Comparison of ENCODE assay signal across 11 cellular contexts in genomic region chr11:77654770-77655434, GRCh38.
"Had no signal": no experiment of that assay in that cellular context is flagged by ENCODE, and none has a peak within 500 bp of the region (broad histone marks: within the 10 kb centered on the region; RNA-seq: fewer than 3 reads in every experiment).

No MANE protein-coding gene starts in this region.

- H3K4me3 Mint-ChIP-seq: activated naive CD4-positive, alpha-beta T cell treated with anti-CD3 and anti-CD28 coated beads for 36 hours; activated naive CD8-positive, alpha-beta T cell treated with anti-CD3 and anti-CD28 coated beads, Interleukin-2, amount 50 U/mL, for 24 hours; nephron; stimulated activated naive CD8-positive, alpha-beta T cell treated with anti-CD3 and anti-CD28 coated beads, Interleukin-15, Interleukin-2, amounts not matched to agents 100 ng/mL and 50 ng/mL, for 24 hours; T-cell had no signal

- H3K27ac Mint-ChIP-seq: activated naive CD4-positive, alpha-beta T cell treated with anti-CD3 and anti-CD28 coated beads for 36 hours; activated naive CD8-positive, alpha-beta T cell treated with anti-CD3 and anti-CD28 coated beads, Interleukin-2, amount 50 U/mL, for 24 hours; nephron; stimulated activated naive CD8-positive, alpha-beta T cell treated with anti-CD3 and anti-CD28 coated beads, Interleukin-15, Interleukin-2, amounts not matched to agents 100 ng/mL and 50 ng/mL, for 24 hours; T-cell had no signal

- H3K27me3 Mint-ChIP-seq: activated naive CD8-positive, alpha-beta T cell treated with anti-CD3 and anti-CD28 coated beads, Interleukin-2, amount 50 U/mL, for 24 hours; stimulated activated naive CD8-positive, alpha-beta T cell treated with anti-CD3 and anti-CD28 coated beads, Interleukin-15, Interleukin-2, amounts not matched to agents 100 ng/mL and 50 ng/mL, for 24 hours had no signal

- H3K36me3 Mint-ChIP-seq: T-cell had no signal

- ATAC-seq: activated naive CD8-positive, alpha-beta T cell treated with anti-CD3 and anti-CD28 coated beads, Interleukin-2, amount 50 U/mL, for 24 hours; right cardiac atrium; T-cell had no signal

- H3K4me1 Mint-ChIP-seq: activated naive CD8-positive, alpha-beta T cell treated with anti-CD3 and anti-CD28 coated beads, Interleukin-2, amount 50 U/mL, for 24 hours; T-cell had no signal

- H3K9me3 Mint-ChIP-seq: activated naive CD4-positive, alpha-beta T cell treated with anti-CD3 and anti-CD28 coated beads for 36 hours; activated naive CD8-positive, alpha-beta T cell treated with anti-CD3 and anti-CD28 coated beads, Interleukin-2, amount 50 U/mL, for 24 hours; nephron; stimulated activated naive CD8-positive, alpha-beta T cell treated with anti-CD3 and anti-CD28 coated beads, Interleukin-15, Interleukin-2, amounts not matched to agents 100 ng/mL and 50 ng/mL, for 24 hours; T-cell had no signal

- DNase-seq: activated CD4-positive, CD25-positive, alpha-beta regulatory T cell treated with anti-CD3 and anti-CD28 coated beads, Interleukin-2, amount 50 U/mL, for 72 hours; activated naive CD4-positive, alpha-beta T cell treated with anti-CD3 and anti-CD28 coated beads for 36 hours; activated naive CD8-positive, alpha-beta T cell treated with anti-CD3 and anti-CD28 coated beads, Interleukin-2, amount 50 U/mL, for 24 hours; kidney; nucleus accumbens; right cardiac atrium; stimulated activated CD4-positive, alpha-beta T cell treated with anti-CD3 and anti-CD28 coated beads, Interleukin-4, amount 100 ng/mL, for 4 hours; T-cell; T-helper 9 cell had no signal
